ENCODE assay signal across 8 cellular contexts in the genomic region with DNA sequence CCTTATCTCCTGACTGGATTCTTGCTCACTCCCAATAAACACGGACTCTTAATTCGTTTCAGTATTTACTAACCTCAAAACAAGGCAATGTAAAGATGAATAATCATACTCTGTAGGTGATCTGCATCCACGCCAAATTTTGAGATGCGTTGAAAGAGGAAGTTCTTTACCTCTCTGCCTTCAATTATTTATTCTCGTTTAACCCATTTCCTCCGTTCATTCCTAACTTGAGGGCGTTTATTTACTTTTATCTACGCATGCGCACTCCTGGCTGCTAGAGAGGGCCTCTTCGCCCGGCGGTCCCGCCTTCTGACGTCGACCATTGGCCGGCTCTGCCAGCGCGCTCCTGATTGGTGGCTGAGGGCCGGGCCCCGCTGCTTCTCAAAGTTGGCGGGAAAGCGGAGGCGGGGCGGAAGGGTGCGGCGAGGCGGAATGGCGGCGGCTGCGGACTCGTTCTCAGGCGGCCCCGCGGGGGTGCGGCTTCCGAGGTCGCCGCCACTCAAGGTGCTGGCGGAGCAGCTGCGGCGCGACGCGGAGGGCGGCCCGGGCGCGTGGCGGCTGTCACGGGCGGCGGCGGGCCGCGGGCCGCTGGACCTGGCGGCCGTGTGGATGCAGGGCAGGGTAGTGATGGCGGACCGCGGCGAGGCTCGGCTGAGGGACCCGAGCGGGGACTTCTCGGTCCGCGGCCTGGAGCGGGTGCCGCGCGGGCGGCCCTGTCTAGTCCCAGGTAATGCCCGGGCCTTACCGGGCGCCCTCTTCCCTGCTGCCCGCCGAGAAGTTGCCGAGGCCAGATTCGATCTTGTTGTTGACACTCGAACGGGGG. TPM values are rescaled to one million over a fixed set of nuclear protein-coding genes. Genes with fewer than 3 reads are reported as not detected.
DNase-seq lines count a peak whose midpoint lies in the region; ATAC-seq and TF ChIP-seq lines count a peak whose summit lies in the region.

RMI2 (plus strand) TSS at position 420 of the 823 bp plus-strand sequence; CDS start at position 433, 13 bp downstream.

- ATAC-seq in HG02571 (IDR thresholded peaks at IDR 0.05; ENCODE audit: unreplicated experiment), result peak; percentile 96

- TF ChIP-seq POLR2A in NB4 (IDR thresholded peaks at IDR 0.05; ENCODE audit: extremely low read depth, insufficient read length) (peak; percentile 68), suprapubic skin (IDR thresholded peaks at IDR 0.05) (no peak)

- DNase-seq in GM06990 (ENCODE audit: extremely low read depth, insufficient read length) (peak; percentile 94), NB4 (ENCODE audit: low read depth) (peak; percentile 96), SK-N-DZ (ENCODE audit: low spot score) (peak; percentile 96), germinal center (ENCODE audit: low spot score) (peak; percentile 99), nucleus accumbens (lab: John Stamatoyannopoulos, UW) (peak; percentile 39 to 96 (median 88)), suprapubic skin (ENCODE audit: low spot score in 2 of 2) (peak; percentile 98 to 99)
- DNase-seq in activated naive CD4-positive, alpha-beta T cell treated with Interleukin-2 at 50 U/mL for 16 hours, result peak; percentile 97

- H3K4me1 ChIP-seq in suprapubic skin, result peaks cover 46% of the 10 kb centered on the region

- H3K27me3 ChIP-seq in GM06990 (replicated peaks; ENCODE audit: control insufficient read depth, insufficient read depth, low read length), result no peaks in the 10 kb centered on the region
- no peaks in the 10 kb centered on the region for H3K27me3 ChIP-seq in suprapubic skin

- H3K4me3 ChIP-seq in GM06990 (replicated peaks; ENCODE audit: low read depth, low read length) (peak within 1 kb of the TSS; percentile 76), NB4 (ENCODE audit: low read depth, low read length) (peak within 1 kb of the TSS; percentile 89), suprapubic skin (peak within 1 kb of the TSS; percentile 85)

- WGBS in suprapubic skin, result under 1% methylated on average over 49 of the region's 82 CpGs

- peak within 1 kb of the TSS; percentile 64 for H3K27ac ChIP-seq in suprapubic skin

- TF ChIP-seq CTCF in GM06990 (IDR thresholded peaks at IDR 0.05; ENCODE audit: insufficient read depth, low read length, poor library complexity, severe bottlenecking) (no peak), NB4 (IDR thresholded peaks at IDR 0.05; ENCODE audit: low read depth, low read length) (no peak), suprapubic skin (IDR thresholded peaks at IDR 0.05) (no peak)

- peaks cover 2% of the 10 kb centered on the region; the same call in 1 of the 2 replicates for H3K36me3 ChIP-seq in GM06990 (ENCODE audit: control insufficient read depth, insufficient read depth, low read length)
- H3K36me3 ChIP-seq in suprapubic skin, result no peaks in the 10 kb centered on the region

- H3K9me3 ChIP-seq in suprapubic skin, result no peaks in the 10 kb centered on the region

- no peak for TF ChIP-seq EP300 in suprapubic skin (IDR thresholded peaks at IDR 0.05)

RNA-seq across cellular contexts. Expression of gene RMI2, which starts in this region (rescaled TPM):
- 73.7 and 89.4 TPM in 2 replicates for polyA plus RNA-seq in SK-N-DZ (2014; cell fraction: cytosol; rRNA removed)
- polyA plus RNA-seq in SK-N-DZ (2014; cell fraction: nucleus; rRNA removed), result 36.9 and 47.1 TPM in 2 replicates
- 1 to 10 TPM; 2.7 to 7.7 (median 6.4) TPM for total RNA-seq in suprapubic skin

Comparison
In these comparisons a context has a peak if more than half of its experiments do, and no peak if none do; other contexts are left out.
1. Peak in every context shown above with its lines: DNase-seq, ATAC-seq, H3K4me3 ChIP-seq and H3K27ac ChIP-seq.